Comparison of ENCODE assay signal across 12 cellular contexts in genomic region chr12:120901818-120902217, GRCh38. TPM values are rescaled to one million over a fixed set of nuclear protein-coding genes. Genes with fewer than 3 reads are reported as not detected.
DNase-seq lines count a peak whose midpoint lies in the region; ATAC-seq and TF ChIP-seq lines count a peak whose summit lies in the region.
"Had no signal": no experiment of that assay in that cellular context is flagged by ENCODE, and none has a peak within 500 bp of the region (broad histone marks: within the 10 kb centered on the region; RNA-seq: fewer than 3 reads in every experiment).

No MANE protein-coding gene starts in this region.

- TF ChIP-seq CTCF in GM06990 (IDR thresholded peaks at IDR 0.05; ENCODE audit: insufficient read depth, low read length, poor library complexity, severe bottlenecking) = no peak
- TF ChIP-seq CTCF in Loucy (conservative IDR thresholded peaks at IDR 0.05; ENCODE audit: low read length) = no peak
- TF ChIP-seq CTCF in dorsolateral prefrontal cortex (IDR thresholded peaks at IDR 0.05 in 54 of 56, conservative IDR thresholded peaks at IDR 0.05 in 2 of 56; ENCODE audit: low read depth in 1 of 56, partially characterized antibody in 56 of 56) = no peak

- intact Hi-C loops in dorsolateral prefrontal cortex (cut with DNase I) = loop anchor here (5.0 to 10.0 kb wide), 5 partner anchors 65 to 320 kb away; partner anchors contain the start of genes ACADS (in 1 of the 2) and POP5 (in 1 of the 2)

- TF ChIP-seq POLR2A in erythroblast (IDR thresholded peaks at IDR 0.05; ENCODE audit: low read length) = no peak

- H3K9me3 ChIP-seq in Loucy (ENCODE audit: insufficient read depth, low read depth, low read length) (no peaks in the 10 kb centered on the region), neuron (ENCODE audit: low read length) (peaks cover 4% of the 10 kb centered on the region)
- H3K9me3 ChIP-seq: body of pancreas, MG63, tibial nerve had no signal

- H3K79me2 ChIP-seq in Loucy (ENCODE audit: insufficient read depth, low read length) = peaks cover 68% of the 10 kb centered on the region

- peaks cover 65% of the 10 kb centered on the region for H4K20me1 ChIP-seq in Loucy (ENCODE audit: insufficient read depth, low read length, poor library complexity, severe bottlenecking)

- DNase-seq in GM06990 (ENCODE audit: extremely low read depth, insufficient read length) = no peak
- DNase-seq in dorsolateral prefrontal cortex = no peak
- DNase-seq in NCI-H748 treated with DMSO at 0.1 percent for 48 hours (lab: John Stamatoyannopoulos, UW) = no peak
- no peak for DNase-seq in erythroblast (lab: John Stamatoyannopoulos, UW)
- DNase-seq: body of pancreas, kidney glomerular epithelial cell, MG63, NCI-H510A had no signal

- H3K9ac ChIP-seq in Loucy (ENCODE audit: low read depth, low read length, poor library complexity, severe bottlenecking) = peak overlapping the region; percentile 88

- H3F3A ChIP-seq in Loucy (ENCODE audit: low read depth) = peaks cover 3% of the 10 kb centered on the region; the same call in 1 of the 2 replicates

- H3K27me3 ChIP-seq in GM06990 (replicated peaks; ENCODE audit: control insufficient read depth, insufficient read depth, low read length) = no peaks in the 10 kb centered on the region
- H3K27me3 ChIP-seq in Loucy (ENCODE audit: insufficient read depth, low read length, poor library complexity, severe bottlenecking) = no peaks in the 10 kb centered on the region
- no peaks in the 10 kb centered on the region for H3K27me3 ChIP-seq in dorsolateral prefrontal cortex
- H3K27me3 ChIP-seq in neuron (ENCODE audit: insufficient read depth, low read length) = no peaks in the 10 kb centered on the region
- H3K27me3 ChIP-seq: body of pancreas, MG63, tibial nerve had no signal

- H3K36me3 ChIP-seq in GM06990 (ENCODE audit: control insufficient read depth, insufficient read depth, low read length) (no peaks in the 10 kb centered on the region; the same call in none of the 2 replicates), Loucy (ENCODE audit: insufficient read depth, low read length) (no peaks in the 10 kb centered on the region), neuron (ENCODE audit: insufficient read depth, low read length) (peaks cover 18% of the 10 kb centered on the region)
- H3K36me3 ChIP-seq: tibial nerve had no signal

- no peak overlapping the region for H2AFZ ChIP-seq in Loucy (ENCODE audit: low read length)
- no peak overlapping the region for H2AFZ ChIP-seq in neuron (ENCODE audit: low read depth, low read length)

- peak overlapping the region; percentile 91 for H3K4me2 ChIP-seq in Loucy (ENCODE audit: low read depth, low read length, poor library complexity, severe bottlenecking)

- peak overlapping the region in 6 of 59 donors; percentile 12 to 34 (median 26) for H3K27ac ChIP-seq in dorsolateral prefrontal cortex

- H3K9me2 ChIP-seq in Loucy (replicated peaks; ENCODE audit: low read depth, low read length) = no peaks in the 10 kb centered on the region

- H3K4me3 ChIP-seq in GM06990 (replicated peaks; ENCODE audit: low read depth, low read length) = peak overlapping the region; percentile 88
- H3K4me3 ChIP-seq in Loucy (ENCODE audit: low read length, poor library complexity, severe bottlenecking) = peak overlapping the region; percentile 88
- peak overlapping the region in 41 of 59 donors; percentile 1 to 97 (median 89) for H3K4me3 ChIP-seq in dorsolateral prefrontal cortex
- peak overlapping the region; percentile 1 for H3K4me3 ChIP-seq in neuron (ENCODE audit: low read length)
- H3K4me3 ChIP-seq: body of pancreas had no signal

- H3K4me1 ChIP-seq in Loucy (ENCODE audit: insufficient read depth, low read length, poor library complexity, severe bottlenecking) (peaks cover 33% of the 10 kb centered on the region), neuron (ENCODE audit: insufficient read depth, low read length) (peaks cover 13% of the 10 kb centered on the region)

- no peak for ATAC-seq in GM19455 (IDR thresholded peaks at IDR 0.05; ENCODE audit: unreplicated experiment)
- ATAC-seq: body of pancreas had no signal

RNA-seq across cellular contexts. Expression of gene SPPL3, which starts 2.3 kb away (rescaled TPM):
- 100 to 1,000 TPM in 1 of 120 experiments, 10 to 100 TPM in 119; 50.6 to 111 (median 72.4) TPM for total RNA-seq in dorsolateral prefrontal cortex

Comparison
In these comparisons a context has a peak if more than half of its experiments do, and no peak if none do; other contexts are left out.
1. H3K4me3 ChIP-seq: peak in every context shown above with its lines; median percentile 89 in dorsolateral prefrontal cortex; 88 in GM06990; 88 in Loucy; 1 in neuron.